Comparison of ENCODE assay signal across 10 cellular contexts in the genomic region with DNA sequence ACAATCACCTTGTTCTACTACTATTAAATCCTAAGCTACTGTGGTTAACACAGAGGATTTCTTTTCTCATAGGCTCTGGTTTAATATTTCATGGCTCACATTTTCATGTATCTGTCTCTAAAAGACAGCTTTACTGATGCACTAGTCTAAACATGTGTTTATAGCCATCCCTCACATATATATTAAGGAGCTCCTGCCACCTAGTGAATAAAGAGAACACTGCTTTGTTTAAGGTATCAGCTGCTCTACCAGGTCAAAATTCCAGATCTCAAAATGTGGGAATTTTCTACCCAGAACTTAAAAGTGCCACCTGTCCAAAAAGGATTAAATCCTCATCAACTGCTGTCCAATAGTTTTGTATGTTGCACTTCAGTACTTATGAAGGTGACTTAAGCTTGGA.
DNase-seq lines count a peak whose midpoint lies in the region; ATAC-seq and TF ChIP-seq lines count a peak whose summit lies in the region.
"Had no signal": no experiment of that assay in that cellular context is flagged by ENCODE, and none has a peak within 500 bp of the region (broad histone marks: within the 10 kb centered on the region; RNA-seq: fewer than 3 reads in every experiment).

No MANE protein-coding gene starts in this region.

- H3K9me3 ChIP-seq in left lung = no peaks in the 10 kb centered on the region

- H3K4me3 ChIP-seq in left lung (no peak overlapping the region), H7 (ENCODE audit: insufficient read depth, low read depth, low read length) (no peak overlapping the region)

- no peak overlapping the region for H3K27ac ChIP-seq in left lung

- in situ Hi-C loops in KBM-7 (cut with MboI; ENCODE audit: low pct_unique_long_range_greater_than_20kb, low sequenced_read_pairs) (no loop called here), SK-MEL-5 (cut with HindIII; ENCODE audit: low pct_unique_long_range_greater_than_20kb, low sequenced_read_pairs) (no loop called here)

- H3K27me3 ChIP-seq in left lung (no peaks in the 10 kb centered on the region), H7 (ENCODE audit: control insufficient read depth, insufficient read depth, low read length) (no peaks in the 10 kb centered on the region)

- ATAC-seq in left lung (peak; percentile 74), HG02840 (IDR thresholded peaks at IDR 0.05; ENCODE audit: low FRiP score, unreplicated experiment) (no peak)

- DNase-seq in GM10266 (ENCODE audit: extremely low spot score) (no peak), KBM-7 (peak; percentile 39), SK-MEL-5 (ENCODE audit: low read depth, low spot score) (peak; percentile 41), left lung (no peak), H7 (no peak), DMS114 treated with DMSO at 0.1 percent for 48 hours (lab: John Stamatoyannopoulos, UW; ENCODE audit: unreplicated experiment) (no peak), GM19240 (ENCODE audit: insufficient read length, low spot score) (no peak)
- DNase-seq: amygdala, substantia nigra had no signal

- peak; percentile 25 for TF ChIP-seq CTCF in GM10266 (IDR thresholded peaks at IDR 0.05; ENCODE audit: control insufficient read depth, insufficient read depth, low read depth, missing control alignments)
- TF ChIP-seq CTCF in left lung (IDR thresholded peaks at IDR 0.05) = peak in 1 of 2 donors; percentile 24

- intact Hi-C loops in left lung (cut with DNase I) = no loop called here

- H3K36me3 ChIP-seq in left lung (no peaks in the 10 kb centered on the region), H7 (replicated peaks; ENCODE audit: control insufficient read depth, insufficient read depth, low read length) (no peaks in the 10 kb centered on the region)

- H3K4me1 ChIP-seq in left lung = no peaks in the 10 kb centered on the region

Comparison
In these comparisons a context has a peak if more than half of its experiments do, and no peak if none do; other contexts are left out.
1. DNase-seq: peak in KBM-7 (single experiment) and SK-MEL-5 (single experiment); none in GM10266 (single experiment), left lung (0 of 2), H7 (single experiment), DMS114 treated with DMSO at 0.1 percent for 48 hours (single experiment) and GM19240 (single experiment).